ENCODE assay signal across 25 cellular contexts in the genomic region with DNA sequence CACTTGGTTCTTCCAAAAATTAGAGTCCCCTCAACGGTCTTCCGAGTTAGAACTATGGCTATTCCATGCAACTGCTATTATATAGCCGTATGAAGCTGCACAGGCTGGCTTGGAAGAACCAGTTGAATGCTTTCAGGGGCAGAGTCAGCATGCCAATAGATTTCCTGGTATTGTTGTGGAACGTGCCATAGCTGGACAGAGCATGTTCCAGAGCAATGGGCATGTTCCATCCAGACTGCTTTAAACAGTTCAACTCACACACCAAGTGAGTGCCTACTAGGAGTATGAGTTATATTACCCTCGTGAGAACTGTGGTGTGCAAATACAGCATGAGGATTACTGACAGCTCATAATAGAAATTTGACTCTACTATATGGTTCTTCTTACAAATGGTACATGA.
"Had no signal": no experiment of that assay in that cellular context is flagged by ENCODE, and none has a peak within 500 bp of the region (broad histone marks: within the 10 kb centered on the region; RNA-seq: fewer than 3 reads in every experiment).

No MANE protein-coding gene starts in this region.

- H3K9me3 ChIP-seq: body of pancreas, gastroesophageal sphincter, right atrium auricular region, tibial nerve had no signal

- H3K27ac ChIP-seq: body of pancreas, cardiac muscle cell, coronary artery, dorsolateral prefrontal cortex, gastroesophageal sphincter, right atrium auricular region, tibial nerve had no signal

- DNase-seq: activated B cell treated with CpG ODN at 0.5 μM for 24 hours; activated effector memory CD4-positive, alpha-beta T cell treated with Interleukin-2 at 50 U/mL for 16 hours; activated naive CD4-positive, alpha-beta T cell treated with Interleukin-2 at 50 U/mL for 16 hours; aorta; body of pancreas; cerebellar nuclear complex; dorsolateral prefrontal cortex; effector memory CD4-positive, alpha-beta T cell; erythroblast; hippocampal formation; left cardiac atrium; mammary epithelial cell; naive thymus-derived CD4-positive, alpha-beta T cell; nucleus accumbens; stimulated activated CD4-positive, alpha-beta T cell treated with anti-CD3 and anti-CD28 coated beads, Interleukin-2, amount 100 ng/mL, for 24 hours; stimulated activated naive CD4-positive, alpha-beta T cell; T-helper 1 cell had no signal

- FAIRE-seq: keratinocyte, urothelium cell line had no signal

- H3K27me3 ChIP-seq: body of pancreas, cardiac muscle cell, gastroesophageal sphincter, right atrium auricular region, tibial nerve had no signal

- H3K36me3 ChIP-seq: cardiac muscle cell, gastroesophageal sphincter, right atrium auricular region, tibial nerve had no signal

- H3K4me1 ChIP-seq: body of pancreas, gastroesophageal sphincter, right atrium auricular region, tibial nerve had no signal

- ATAC-seq: body of pancreas; gastroesophageal sphincter; left cardiac atrium; naive thymus-derived CD4-positive, alpha-beta T cell had no signal

- H3K4me2 ChIP-seq: smooth muscle cell had no signal

- H3K4me3 ChIP-seq: body of pancreas, cardiac muscle cell, coronary artery, dorsolateral prefrontal cortex, gastroesophageal sphincter, right atrium auricular region, smooth muscle cell, tibial nerve had no signal
